Comparison of ENCODE assay signal across 10 cellular contexts in genomic region chr21:37631319-37632117, GRCh38.
A peak's percentile ranks its signal among the peaks of the same experiment; 100 is the strongest.
DNase-seq lines count a peak whose midpoint lies in the region; ATAC-seq and TF ChIP-seq lines count a peak whose summit lies in the region.
"Had no signal": no experiment of that assay in that cellular context is flagged by ENCODE, and none has a peak within 500 bp of the region (broad histone marks: within the 10 kb centered on the region; RNA-seq: fewer than 3 reads in every experiment).

No MANE protein-coding gene starts in this region.

- 34 to 38% methylated on average over 5 to 12 of the region's 12 CpGs for WGBS in gastroesophageal sphincter (ENCODE audit: low coverage in 1 of 2), 2 donors

- H3K27ac ChIP-seq in left ventricle myocardium inferior (replicated peaks) (peak overlapping the region; percentile 37), gastroesophageal sphincter (no peak overlapping the region)

- ATAC-seq in Right ventricle myocardium superior (ENCODE audit: poor library complexity) (no peak), left ventricle myocardium superior (peak; percentile 31), gastroesophageal sphincter (no peak), GM19397 (IDR thresholded peaks at IDR 0.05; ENCODE audit: unreplicated experiment) (no peak)

- TF ChIP-seq CTCF in left ventricle myocardium inferior (IDR thresholded peaks at IDR 0.05; ENCODE audit: borderline replicate concordance) (no peak), gastroesophageal sphincter (IDR thresholded peaks at IDR 0.05) (no peak)

- no peak for TF ChIP-seq POLR2A in gastroesophageal sphincter (IDR thresholded peaks at IDR 0.05)

- H3K4me1 ChIP-seq in left ventricle myocardium inferior (peaks cover 8% of the 10 kb centered on the region), gastroesophageal sphincter (no peaks in the 10 kb centered on the region)

- no peak for DNase-seq in left ventricle myocardium inferior
- DNase-seq in Right ventricle myocardium superior, result no peak
- DNase-seq in HPDE6-E6E7 (ENCODE audit: extremely low spot score), result peak; percentile 80
- no peak for DNase-seq in left ventricle myocardium superior
- DNase-seq in ureter (ENCODE audit: low spot score), result peak; percentile 61
- no peak for DNase-seq in medulla oblongata (ENCODE audit: extremely low spot score)
- DNase-seq: NCI-H524, right cardiac atrium had no signal

- intact Hi-C loops in left ventricle myocardium inferior (cut with micrococcal nuclease), result no loop called here
- intact Hi-C loops in Right ventricle myocardium superior (cut with DNase I), result no loop called here
- intact Hi-C loops in left ventricle myocardium superior (cut with micrococcal nuclease), result no loop called here

- TF ChIP-seq EP300 in gastroesophageal sphincter (IDR thresholded peaks at IDR 0.05), result no peak

- H3K9me3 ChIP-seq in left ventricle myocardium inferior (replicated peaks) (no peaks in the 10 kb centered on the region), gastroesophageal sphincter (no peaks in the 10 kb centered on the region)

- H3K36me3 ChIP-seq in left ventricle myocardium inferior (no peaks in the 10 kb centered on the region), gastroesophageal sphincter (no peaks in the 10 kb centered on the region)

- H3K4me3 ChIP-seq in left ventricle myocardium inferior (no peak overlapping the region), gastroesophageal sphincter (no peak overlapping the region)

- H3K27me3 ChIP-seq in left ventricle myocardium inferior (ENCODE audit: low read depth) (no peaks in the 10 kb centered on the region), gastroesophageal sphincter (no peaks in the 10 kb centered on the region)

Comparison
In these comparisons a context has a peak if more than half of its experiments do, and no peak if none do; other contexts are left out.
1. DNase-seq: peak in HPDE6-E6E7 (single experiment) and ureter (single experiment); none in left ventricle myocardium inferior (single experiment), Right ventricle myocardium superior (single experiment), left ventricle myocardium superior (single experiment) and medulla oblongata (single experiment).